ENCODE assay signal across 22 cellular contexts in the genomic region with DNA sequence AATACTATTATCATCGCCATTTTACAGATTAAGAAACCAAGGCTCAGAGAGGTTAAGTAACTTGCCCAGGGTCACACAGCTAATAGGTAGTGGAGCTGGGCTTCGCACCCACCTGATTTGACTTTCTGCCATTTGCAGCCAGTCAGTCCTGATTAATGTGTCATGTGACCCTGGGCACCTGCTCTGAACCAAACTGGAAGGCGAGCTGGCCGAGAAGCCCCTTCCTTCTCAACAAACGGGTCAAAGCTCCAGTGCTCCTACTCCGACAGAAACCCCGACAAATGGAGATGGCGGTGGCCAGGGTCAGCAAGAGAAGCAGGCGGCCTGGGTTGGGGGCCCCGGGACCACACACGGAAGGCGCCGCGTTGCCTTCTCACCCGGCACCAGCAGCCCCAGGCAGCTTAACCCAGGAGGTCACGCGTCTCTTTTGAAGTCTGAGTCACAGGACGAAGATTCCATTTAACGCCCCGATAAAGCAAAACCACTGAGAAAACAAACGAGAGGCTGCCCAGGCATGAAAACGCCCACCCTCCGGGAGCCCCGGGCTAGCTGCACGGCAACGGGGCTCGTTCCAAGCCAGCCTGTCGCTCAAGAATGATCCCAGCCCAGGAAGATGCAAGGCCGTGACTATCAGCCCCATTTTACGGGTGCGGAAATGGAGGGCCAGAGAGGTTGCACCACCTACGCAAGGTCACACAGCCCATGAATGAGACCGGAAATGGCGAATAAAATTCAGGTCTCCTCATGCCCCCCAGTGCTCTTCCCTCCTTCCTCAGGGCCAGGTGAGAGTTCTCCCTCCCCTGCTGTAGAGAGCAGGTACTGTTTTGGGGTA.
DNase-seq lines count a peak whose midpoint lies in the region; ATAC-seq, FAIRE-seq and TF ChIP-seq lines count a peak whose summit lies in the region.
"Had no signal": no experiment of that assay in that cellular context is flagged by ENCODE, and none has a peak within 500 bp of the region (broad histone marks: within the 10 kb centered on the region; RNA-seq: fewer than 3 reads in every experiment).

No MANE protein-coding gene starts in this region.

- H3K4me1 ChIP-seq in astrocyte (ENCODE audit: insufficient read depth, low read length): peaks cover 49% of the 10 kb centered on the region
- H3K4me1 ChIP-seq in smooth muscle cell (ENCODE audit: low read depth): peaks cover 6% of the 10 kb centered on the region

- no peak for ATAC-seq in HG03097 (IDR thresholded peaks at IDR 0.05; ENCODE audit: low FRiP score, unreplicated experiment)
- ATAC-seq in natural killer cell treated with Interleukin-12 subunit alpha and Interleukin-12 subunit beta and Interleukin-15 and Interleukin-18, amount 100 ng/mL, for 72 hours: no peak
- ATAC-seq: activated naive CD8-positive, alpha-beta T cell treated with anti-CD3 and anti-CD28 coated beads, Interleukin-2, amount 50 U/mL, for 24 hours; CD8-positive, alpha-beta T cell had no signal

- H2AFZ ChIP-seq in astrocyte (ENCODE audit: low read depth, low read length): no peak overlapping the region
- H2AFZ ChIP-seq in smooth muscle cell (ENCODE audit: low read depth): no peak overlapping the region

- H3K9ac ChIP-seq in astrocyte (ENCODE audit: low read length) (peak overlapping the region; percentile 19), smooth muscle cell (ENCODE audit: low read depth) (no peak overlapping the region)

- H3K27ac ChIP-seq in astrocyte (ENCODE audit: low read depth, low read length): peak overlapping the region; percentile 41
- H3K27ac ChIP-seq in smooth muscle cell (ENCODE audit: low read depth): peak overlapping the region; percentile 68
- H3K27ac ChIP-seq: 22Rv1, coronary artery, ovary had no signal

- H3K36me3 ChIP-seq in astrocyte (ENCODE audit: insufficient read depth, low read length) (no peaks in the 10 kb centered on the region), smooth muscle cell (ENCODE audit: low read depth) (no peaks in the 10 kb centered on the region)
- H3K36me3 ChIP-seq: ovary had no signal

- H3K27ac Mint-ChIP-seq in activated CD4-positive, alpha-beta memory T cell treated with anti-CD3 and anti-CD28 coated beads for 36 hours: no peak overlapping the region
- H3K27ac Mint-ChIP-seq in activated CD4-positive, alpha-beta memory T cell treated with anti-CD3 and anti-CD28 coated beads, Interleukin-2, amount 10 ng/mL, durations not matched to agents 7 days and 5 days: no peak overlapping the region
- H3K27ac Mint-ChIP-seq in astrocyte (ENCODE audit: unreplicated experiment): no peak overlapping the region
- H3K27ac Mint-ChIP-seq in natural killer cell treated with Interleukin-12 subunit alpha and Interleukin-12 subunit beta and Interleukin-15 and Interleukin-18, amount 100 ng/mL, for 72 hours: no peak overlapping the region
- H3K27ac Mint-ChIP-seq: activated naive CD8-positive, alpha-beta T cell treated with anti-CD3 and anti-CD28 coated beads, Interleukin-2, amount 50 U/mL, for 24 hours; CD8-positive, alpha-beta T cell had no signal

- intact Hi-C loops in activated CD4-positive, alpha-beta memory T cell treated with anti-CD3 and anti-CD28 coated beads for 36 hours (cut with micrococcal nuclease): no loop called here

- H3K4me1 Mint-ChIP-seq in activated CD4-positive, alpha-beta memory T cell treated with anti-CD3 and anti-CD28 coated beads for 36 hours (ENCODE audit: low read depth): peaks cover 34% of the 10 kb centered on the region
- H3K4me1 Mint-ChIP-seq in activated CD4-positive, alpha-beta memory T cell treated with anti-CD3 and anti-CD28 coated beads, Interleukin-2, amount 10 ng/mL, durations not matched to agents 7 days and 5 days: peaks cover 3% of the 10 kb centered on the region
- H3K4me1 Mint-ChIP-seq in astrocyte (ENCODE audit: low read depth, unreplicated experiment): peaks cover 23% of the 10 kb centered on the region
- peaks cover 0 to 3% of the 10 kb centered on the region in 2 donors for H3K4me1 Mint-ChIP-seq in natural killer cell treated with Interleukin-12 subunit alpha and Interleukin-12 subunit beta and Interleukin-15 and Interleukin-18, amount 100 ng/mL, for 72 hours (ENCODE audit: low read depth in 2 of 2)

- H3K9me3 ChIP-seq in astrocyte (ENCODE audit: insufficient read depth, low read depth, low read length): peaks cover 6% of the 10 kb centered on the region
- H3K9me3 ChIP-seq in smooth muscle cell (replicated peaks; ENCODE audit: low read depth): no peaks in the 10 kb centered on the region
- H3K9me3 ChIP-seq: ovary had no signal

- CTCF ChIA-PET in activated CD4-positive, alpha-beta memory T cell treated with anti-CD3 and anti-CD28 coated beads for 36 hours (lab: Charles Lee): interaction anchor here (3.0 kb wide), 1 partner anchor 27 kb away, joined by 16 read pairs; no protein-coding TSS in a partner anchor
- CTCF ChIA-PET in activated CD4-positive, alpha-beta memory T cell treated with anti-CD3 and anti-CD28 coated beads, Interleukin-2, amount 10 ng/mL, durations not matched to agents 7 days and 5 days (lab: Charles Lee): no interaction called here

- no peaks in the 10 kb centered on the region for H3K36me3 Mint-ChIP-seq in activated CD4-positive, alpha-beta memory T cell treated with anti-CD3 and anti-CD28 coated beads for 36 hours
- H3K36me3 Mint-ChIP-seq in activated CD4-positive, alpha-beta memory T cell treated with anti-CD3 and anti-CD28 coated beads, Interleukin-2, amount 10 ng/mL, durations not matched to agents 7 days and 5 days (ENCODE audit: low read depth): no peaks in the 10 kb centered on the region
- H3K36me3 Mint-ChIP-seq in astrocyte (ENCODE audit: low read depth, unreplicated experiment): peaks cover 3% of the 10 kb centered on the region
- H3K36me3 Mint-ChIP-seq in natural killer cell treated with Interleukin-12 subunit alpha and Interleukin-12 subunit beta and Interleukin-15 and Interleukin-18, amount 100 ng/mL, for 72 hours: no peaks in the 10 kb centered on the region
- H3K36me3 Mint-ChIP-seq: CD8-positive, alpha-beta T cell had no signal

- H3K79me2 ChIP-seq in astrocyte (ENCODE audit: insufficient read depth, low read length): no peaks in the 10 kb centered on the region
- no peaks in the 10 kb centered on the region for H3K79me2 ChIP-seq in smooth muscle cell (ENCODE audit: low read depth)

- H3K4me2 ChIP-seq in astrocyte (ENCODE audit: low read length): peak overlapping the region; percentile 65
- no peak overlapping the region for H3K4me2 ChIP-seq in smooth muscle cell

- H3F3A ChIP-seq in smooth muscle cell (ENCODE audit: low read depth): peaks cover 17% of the 10 kb centered on the region

- WGBS in smooth muscle cell (ENCODE audit: low lambda C conversion rate): 67% methylated on average over 34 of the region's 34 CpGs

- POLR2A ChIA-PET in activated CD4-positive, alpha-beta memory T cell treated with anti-CD3 and anti-CD28 coated beads for 36 hours (lab: Charles Lee): no interaction called here
- POLR2A ChIA-PET in activated CD4-positive, alpha-beta memory T cell treated with anti-CD3 and anti-CD28 coated beads, Interleukin-2, amount 10 ng/mL, durations not matched to agents 7 days and 5 days (lab: Charles Lee): interaction anchor here (1.2 kb wide), 1 partner anchor 13 kb away, joined by 4 read pairs; no protein-coding TSS in a partner anchor

- H3K4me3 Mint-ChIP-seq in activated CD4-positive, alpha-beta memory T cell treated with anti-CD3 and anti-CD28 coated beads for 36 hours: no peak overlapping the region
- no peak overlapping the region for H3K4me3 Mint-ChIP-seq in activated CD4-positive, alpha-beta memory T cell treated with anti-CD3 and anti-CD28 coated beads, Interleukin-2, amount 10 ng/mL, durations not matched to agents 7 days and 5 days
- no peak overlapping the region for H3K4me3 Mint-ChIP-seq in astrocyte (ENCODE audit: unreplicated experiment)
- H3K4me3 Mint-ChIP-seq in natural killer cell treated with Interleukin-12 subunit alpha and Interleukin-12 subunit beta and Interleukin-15 and Interleukin-18, amount 100 ng/mL, for 72 hours: no peak overlapping the region
- H3K4me3 Mint-ChIP-seq: activated CD4-positive, alpha-beta T cell treated with anti-CD3 and anti-CD28 coated beads, Interleukin-2, amount 10 ng/mL, durations not matched to agents 24 days and 14 days; activated naive CD8-positive, alpha-beta T cell treated with anti-CD3 and anti-CD28 coated beads, Interleukin-2, amount 50 U/mL, for 24 hours; CD8-positive, alpha-beta T cell had no signal

- H3K9me3 Mint-ChIP-seq in activated CD4-positive, alpha-beta memory T cell treated with anti-CD3 and anti-CD28 coated beads for 36 hours: peaks cover 2% of the 10 kb centered on the region
- no peaks in the 10 kb centered on the region for H3K9me3 Mint-ChIP-seq in activated CD4-positive, alpha-beta memory T cell treated with anti-CD3 and anti-CD28 coated beads, Interleukin-2, amount 10 ng/mL, durations not matched to agents 7 days and 5 days
- H3K9me3 Mint-ChIP-seq in astrocyte (ENCODE audit: unreplicated experiment): peaks cover 11% of the 10 kb centered on the region
- no peaks in the 10 kb centered on the region for H3K9me3 Mint-ChIP-seq in natural killer cell treated with Interleukin-12 subunit alpha and Interleukin-12 subunit beta and Interleukin-15 and Interleukin-18, amount 100 ng/mL, for 72 hours
- H3K9me3 Mint-ChIP-seq: activated CD4-positive, alpha-beta T cell treated with anti-CD3 and anti-CD28 coated beads, Interleukin-2, amount 10 ng/mL, durations not matched to agents 24 days and 14 days; activated naive CD8-positive, alpha-beta T cell treated with anti-CD3 and anti-CD28 coated beads, Interleukin-2, amount 50 U/mL, for 24 hours; CD8-positive, alpha-beta T cell had no signal

- no peak overlapping the region for H3K4me3 ChIP-seq in astrocyte (ENCODE audit: insufficient read depth, low read depth, low read length)
- no peak overlapping the region for H3K4me3 ChIP-seq in smooth muscle cell
- H3K4me3 ChIP-seq: coronary artery, ovary had no signal

- peaks cover 2% of the 10 kb centered on the region for H3K27me3 Mint-ChIP-seq in activated CD4-positive, alpha-beta memory T cell treated with anti-CD3 and anti-CD28 coated beads for 36 hours
- H3K27me3 Mint-ChIP-seq in activated CD4-positive, alpha-beta memory T cell treated with anti-CD3 and anti-CD28 coated beads, Interleukin-2, amount 10 ng/mL, durations not matched to agents 7 days and 5 days: peaks cover 28% of the 10 kb centered on the region
- H3K27me3 Mint-ChIP-seq in astrocyte (ENCODE audit: low read depth, unreplicated experiment): no peaks in the 10 kb centered on the region
- H3K27me3 Mint-ChIP-seq in natural killer cell treated with Interleukin-12 subunit alpha and Interleukin-12 subunit beta and Interleukin-15 and Interleukin-18, amount 100 ng/mL, for 72 hours: peaks cover 8 to 17% of the 10 kb centered on the region in 2 donors

- no peak for FAIRE-seq in astrocyte (lab: Jason Lieb, UNC)
- FAIRE-seq: frontal cortex, GM18507, RCC 7860 had no signal

- peak; percentile 24 for DNase-seq in activated CD4-positive, alpha-beta memory T cell treated with anti-CD3 and anti-CD28 coated beads for 36 hours
- no peak for DNase-seq in activated CD4-positive, alpha-beta memory T cell treated with anti-CD3 and anti-CD28 coated beads, Interleukin-2, amount 10 ng/mL, durations not matched to agents 7 days and 5 days
- DNase-seq in astrocyte (ENCODE audit: low read depth) (peak; percentile 94), glomerular visceral epithelial cell (ENCODE audit: extremely low spot score) (peak; percentile 58), smooth muscle cell (lab: John Stamatoyannopoulos, UW; ENCODE audit: unreplicated experiment) (no peak)
- DNase-seq in stimulated activated naive CD4-positive, alpha-beta T cell treated with Interleukin-2 at 50 U/mL for 16 hours (lab: John Stamatoyannopoulos, UW): no peak
- no peak for DNase-seq in natural killer cell treated with Interleukin-12 subunit alpha and Interleukin-12 subunit beta and Interleukin-15 and Interleukin-18, amount 100 ng/mL, for 72 hours (ENCODE audit: low spot score)
- DNase-seq: activated CD4-positive, alpha-beta T cell treated with anti-CD3 and anti-CD28 coated beads, Interleukin-2, amount 10 ng/mL, durations not matched to agents 24 days and 14 days; activated naive CD8-positive, alpha-beta T cell treated with anti-CD3 and anti-CD28 coated beads, Interleukin-2, amount 50 U/mL, for 24 hours; activated T-cell treated with anti-CD3 and anti-CD28 coated beads, Interleukin-2, amount 50 U/mL, for 48 hours; CD8-positive, alpha-beta T cell; mesendoderm; MV-4-11; NCI-H2081 treated with DMSO at 0.1 percent for 48 hours; T-helper 2 cell had no signal

- H4K20me1 ChIP-seq in astrocyte (ENCODE audit: insufficient read depth, low read length) (no peaks in the 10 kb centered on the region), smooth muscle cell (ENCODE audit: low read depth) (no peaks in the 10 kb centered on the region)

- H3K27me3 ChIP-seq in astrocyte (ENCODE audit: insufficient read depth, low read length) (no peaks in the 10 kb centered on the region), smooth muscle cell (ENCODE audit: low read depth) (no peaks in the 10 kb centered on the region)
- H3K27me3 ChIP-seq: ovary had no signal

- TF ChIP-seq CTCF in astrocyte (IDR thresholded peaks at IDR 0.05; ENCODE audit: insufficient read depth, low read depth, low read length) (no peak), smooth muscle cell (IDR thresholded peaks at IDR 0.05; ENCODE audit: borderline replicate concordance, insufficient read depth, poor library complexity, severe bottlenecking) (no peak)

Comparison
In these comparisons a context has a peak if more than half of its experiments do, and no peak if none do; other contexts are left out.
1. DNase-seq: peak in activated CD4-positive, alpha-beta memory T cell treated with anti-CD3 and anti-CD28 coated beads for 36 hours (single experiment), astrocyte (single experiment) and glomerular visceral epithelial cell (single experiment); none in activated CD4-positive, alpha-beta memory T cell treated with anti-CD3 and anti-CD28 coated beads, Interleukin-2, amount 10 ng/mL, durations not matched to agents 7 days and 5 days (single experiment), smooth muscle cell (single experiment), stimulated activated naive CD4-positive, alpha-beta T cell treated with Interleukin-2 at 50 U/mL for 16 hours (single experiment) and natural killer cell treated with Interleukin-12 subunit alpha and Interleukin-12 subunit beta and Interleukin-15 and Interleukin-18, amount 100 ng/mL, for 72 hours (single experiment).